Comparison of ENCODE assay signal across 12 cellular contexts in genomic region chr5:80957031-80957761, GRCh38. TPM values are rescaled to one million over a fixed set of nuclear protein-coding genes. Genes with fewer than 3 reads are reported as not detected.
A peak's percentile ranks its signal among the peaks of the same experiment; 100 is the strongest.
DNase-seq lines count a peak whose midpoint lies in the region; ATAC-seq and TF ChIP-seq lines count a peak whose summit lies in the region.
"Had no signal": no experiment of that assay in that cellular context is flagged by ENCODE, and none has a peak within 500 bp of the region (broad histone marks: within the 10 kb centered on the region; RNA-seq: fewer than 3 reads in every experiment).

No MANE protein-coding gene starts in this region.

- TF ChIP-seq CTCF in endothelial cell (IDR thresholded peaks at IDR 0.05; ENCODE audit: unreplicated experiment) = no peak

- H3K4me1 ChIP-seq in CD8-positive, alpha-beta memory T cell (ENCODE audit: insufficient read depth, low read length) = peaks cover 28% of the 10 kb centered on the region
- H3K4me1 ChIP-seq in HUES48 (ENCODE audit: control insufficient read depth, insufficient read depth, low read length) = peaks cover 46% of the 10 kb centered on the region

- H3K9me3 Mint-ChIP-seq in CD8-positive, alpha-beta memory T cell = peaks cover 0 to 1% (median 0%) of the 10 kb centered on the region in 5 donors
- H3K9me3 Mint-ChIP-seq in central memory CD8-positive, alpha-beta T cell = no peaks in the 10 kb centered on the region
- peaks cover 6% of the 10 kb centered on the region for H3K9me3 Mint-ChIP-seq in endothelial cell (ENCODE audit: unreplicated experiment)

- no peak overlapping the region for H3K4me3 ChIP-seq in CD8-positive, alpha-beta memory T cell (ENCODE audit: low read length)
- H3K4me3 ChIP-seq in HUES48 (ENCODE audit: low read depth, low read length) = peak overlapping the region; percentile 15
- H3K4me3 ChIP-seq: GM23248, ovary had no signal

- H3K9ac ChIP-seq in HUES48 (ENCODE audit: low read depth, low read length) = peak overlapping the region; percentile 23; the same call in 1 of the 2 replicates
- H3K9ac ChIP-seq: GM23248 had no signal

- peaks cover 26 to 38% (median 35%) of the 10 kb centered on the region in 3 donors for H3K4me1 Mint-ChIP-seq in CD8-positive, alpha-beta memory T cell
- H3K4me1 Mint-ChIP-seq in central memory CD8-positive, alpha-beta T cell = peaks cover 30% of the 10 kb centered on the region
- H3K4me1 Mint-ChIP-seq in endothelial cell (ENCODE audit: unreplicated experiment) = peaks cover 26% of the 10 kb centered on the region

- no peak overlapping the region for H3K27ac ChIP-seq in CD8-positive, alpha-beta memory T cell (ENCODE audit: low read depth, low read length)
- peak overlapping the region; percentile 79 for H3K27ac ChIP-seq in HUES48 (ENCODE audit: low read depth, low read length)
- H3K27ac ChIP-seq: GM23248, ovary had no signal

- DNase-seq in CD8-positive, alpha-beta memory T cell = no peak
- DNase-seq in NCI-H526 (lab: John Stamatoyannopoulos, UW) = peak; percentile 64 to 86
- no peak for DNase-seq in central memory CD8-positive, alpha-beta T cell (ENCODE audit: low spot score in 2 of 2)
- DNase-seq in superior temporal gyrus (ENCODE audit: extremely low spot score) = no peak
- DNase-seq in mucosa of gallbladder (ENCODE audit: low spot score) = no peak
- DNase-seq in endothelial cell (ENCODE audit: low spot score) = no peak
- no peak for DNase-seq in midbrain (lab: John Stamatoyannopoulos, UW)
- DNase-seq: activated CD4-positive, alpha-beta T cell treated with anti-CD3 and anti-CD28 coated beads, Interleukin-2, amount 50 U/mL, for 1 hour; GM23248; NCI-H524 treated with DMSO at 0.1 percent for 48 hours; ovary had no signal

- no peaks in the 10 kb centered on the region for H3K9me3 ChIP-seq in CD8-positive, alpha-beta memory T cell (ENCODE audit: low read length)
- no peaks in the 10 kb centered on the region for H3K9me3 ChIP-seq in HUES48 (ENCODE audit: control insufficient read depth, insufficient read depth, low read length)
- H3K9me3 ChIP-seq: ovary had no signal

- POLR2A ChIA-PET in CD8-positive, alpha-beta memory T cell (lab: Charles Lee) = interaction anchor here (0.7 kb wide), 1 partner anchor 206 kb away, joined by 4 read pairs; no protein-coding TSS in a partner anchor

- ATAC-seq in central memory CD8-positive, alpha-beta T cell (replicated peaks; ENCODE audit: extremely low read depth, poor library complexity, severe bottlenecking) = no peak

- peaks cover 0 to 10% (median 0%) of the 10 kb centered on the region in 3 donors for H3K36me3 Mint-ChIP-seq in CD8-positive, alpha-beta memory T cell
- H3K36me3 Mint-ChIP-seq in central memory CD8-positive, alpha-beta T cell (ENCODE audit: insufficient read depth) = peaks cover 2% of the 10 kb centered on the region
- H3K36me3 Mint-ChIP-seq in endothelial cell (ENCODE audit: low read depth, unreplicated experiment) = peaks cover 12% of the 10 kb centered on the region

- H3K27ac Mint-ChIP-seq in CD8-positive, alpha-beta memory T cell = peak overlapping the region in 6 of 8 donors; percentile 28 to 79 (median 73)
- peak overlapping the region; percentile 26 for H3K27ac Mint-ChIP-seq in central memory CD8-positive, alpha-beta T cell (ENCODE audit: low read depth)
- H3K27ac Mint-ChIP-seq in endothelial cell (ENCODE audit: unreplicated experiment) = no peak overlapping the region

- H3K27me3 ChIP-seq in CD8-positive, alpha-beta memory T cell (ENCODE audit: insufficient read depth, low read length, poor library complexity, severe bottlenecking) = no peaks in the 10 kb centered on the region
- H3K27me3 ChIP-seq in HUES48 (ENCODE audit: control insufficient read depth, insufficient read depth, low read length) = peaks cover 25% of the 10 kb centered on the region
- H3K27me3 ChIP-seq: ovary had no signal

- peak overlapping the region in 3 of 7 donors; percentile 31 to 81 (median 62) for H3K4me3 Mint-ChIP-seq in CD8-positive, alpha-beta memory T cell
- H3K4me3 Mint-ChIP-seq in central memory CD8-positive, alpha-beta T cell = no peak overlapping the region
- no peak overlapping the region for H3K4me3 Mint-ChIP-seq in endothelial cell (ENCODE audit: unreplicated experiment)

- CTCF ChIA-PET in CD8-positive, alpha-beta memory T cell (lab: Charles Lee) = no interaction called here

- no peaks in the 10 kb centered on the region for H3K36me3 ChIP-seq in CD8-positive, alpha-beta memory T cell (ENCODE audit: insufficient read depth, low read length)
- no peaks in the 10 kb centered on the region for H3K36me3 ChIP-seq in HUES48 (ENCODE audit: control insufficient read depth, insufficient read depth, low read length)
- H3K36me3 ChIP-seq: ovary had no signal

- peaks cover 4 to 5% of the 10 kb centered on the region in 2 donors for H3K27me3 Mint-ChIP-seq in CD8-positive, alpha-beta memory T cell
- H3K27me3 Mint-ChIP-seq in central memory CD8-positive, alpha-beta T cell = peaks cover 28% of the 10 kb centered on the region
- H3K27me3 Mint-ChIP-seq in endothelial cell (ENCODE audit: unreplicated experiment) = peaks cover 9% of the 10 kb centered on the region

RNA-seq across cellular contexts. Expression of gene RASGRF2, which starts 3.0 kb away (rescaled TPM):
- total RNA-seq in CD8-positive, alpha-beta memory T cell = 10 to 100 TPM; 11.1 to 13.5 TPM
- polyA plus RNA-seq in CD8-positive, alpha-beta memory T cell = 13.4 TPM
- total RNA-seq in mucosa of gallbladder = 4.3 TPM
- 2.5 TPM for total RNA-seq in endothelial cell (ENCODE audit: unreplicated experiment)
- total RNA-seq: GM23248 had no signal

Comparison
In these comparisons a context has a peak if more than half of its experiments do, and no peak if none do; other contexts are left out.
1. DNase-seq: peak in NCI-H526 (2 of 2); none in CD8-positive, alpha-beta memory T cell (0 of 5), central memory CD8-positive, alpha-beta T cell (0 of 2), superior temporal gyrus (single experiment), mucosa of gallbladder (single experiment), endothelial cell (single experiment) and midbrain (single experiment).